ENCODE assay signal across 2 cellular contexts in genomic region chr3:63818282-63819150, GRCh38.
A peak's percentile ranks its signal among the peaks of the same experiment; 100 is the strongest.
TF ChIP-seq lines count a peak whose summit lies in the region.

No MANE protein-coding gene starts in this region.

TF ChIP-seq in A549, 52 proteins besides CTCF, POLR2A, EP300 and RAD21 (continued from another document):
- peak; percentile 57; the same call in 2 of the 3 replicates for TF ChIP-seq SMC3 (IDR thresholded peaks at IDR 0.05)
- no peak for TF ChIP-seq RNF2 (IDR thresholded peaks at IDR 0.05; ENCODE audit: borderline replicate concordance, low read depth)

TF ChIP-seq in endothelial cell of umbilical vein, 7 proteins besides CTCF, POLR2A, EP300 and RAD21 (continued from another document):
- no peak for TF ChIP-seq JUN (IDR thresholded peaks at IDR 0.05; ENCODE audit: borderline replicate concordance, insufficient read depth, insufficient read length, low read depth)
- no peak for TF ChIP-seq GATA2 (IDR thresholded peaks at IDR 0.05; ENCODE audit: insufficient read depth, insufficient read length, low read depth, low read length)
